Comparison of ENCODE assay signal across 17 cellular contexts in genomic region chr14:54774824-54775223, GRCh38.
DNase-seq lines count a peak whose midpoint lies in the region; ATAC-seq and TF ChIP-seq lines count a peak whose summit lies in the region.
"Had no signal": no experiment of that assay in that cellular context is flagged by ENCODE, and none has a peak within 500 bp of the region (broad histone marks: within the 10 kb centered on the region; RNA-seq: fewer than 3 reads in every experiment).

No MANE protein-coding gene starts in this region.

- POLR2A ChIA-PET in IMR-90 (lab: Charles Lee; ENCODE audit: unreplicated experiment) (no interaction called here), T-cell (lab: Charles Lee) (no interaction called here)

- H3K9ac ChIP-seq in IMR-90 (ENCODE audit: low read depth, low read length) = no peak overlapping the region
- H3K9ac ChIP-seq in neural progenitor cell = no peak overlapping the region

- peak overlapping the region; percentile 56 for H2AK9ac ChIP-seq in IMR-90 (replicated peaks; ENCODE audit: low read depth, low read length, poor library complexity)

- H3K18ac ChIP-seq in IMR-90 (ENCODE audit: low read depth, low read length) = no peak overlapping the region; the same call in 1 of the 2 replicates

- H3K56ac ChIP-seq in IMR-90 (ENCODE audit: extremely low read depth, insufficient read depth, low read length) = no peak overlapping the region

- H3K27ac ChIP-seq in IMR-90 (ENCODE audit: insufficient read depth, low read length) (peak overlapping the region; percentile 63), right cardiac atrium (ENCODE audit: low read length) (peak overlapping the region; percentile 77), gastrocnemius medialis (peak overlapping the region; percentile 83 to 94 (median 88)), neural progenitor cell (no peak overlapping the region)

- BruUV-seq in IMR-90 (replicated peaks; lab: Mats Ljungman, UMichigan) = no TSS peak

- peak overlapping the region; percentile 55; the same call in 1 of the 2 replicates for H4K91ac ChIP-seq in IMR-90 (ENCODE audit: insufficient read depth, low read depth, low read length)

- H3K4me1 ChIP-seq in IMR-90 (ENCODE audit: control insufficient read depth, insufficient read depth, low read length) (peaks cover 32% of the 10 kb centered on the region), right cardiac atrium (ENCODE audit: control insufficient read depth, insufficient read depth, low read length) (peaks cover 11% of the 10 kb centered on the region), gastrocnemius medialis (peaks cover 74 to 79% of the 10 kb centered on the region in 2 donors), neural progenitor cell (no peaks in the 10 kb centered on the region)

- peaks cover 8% of the 10 kb centered on the region for H3F3A ChIP-seq in neural progenitor cell (ENCODE audit: low read depth)

- H3K36me3 ChIP-seq in IMR-90 (ENCODE audit: control insufficient read depth, insufficient read depth, low read length) (peaks cover 39% of the 10 kb centered on the region), gastrocnemius medialis (peaks cover 0 to 3% of the 10 kb centered on the region in 2 donors), neural progenitor cell (no peaks in the 10 kb centered on the region)
- H3K36me3 ChIP-seq: HAP-1 had no signal

- 0 out of 3 replicates have a peak overlapping the region, but pooled peaks have one; percentile 75 for H2BK15ac ChIP-seq in IMR-90 (ENCODE audit: low read depth, low read length)

- 0 out of 2 replicates have a peak overlapping the region, but pooled peaks have one; percentile 31 for H4K5ac ChIP-seq in IMR-90 (ENCODE audit: low read depth, low read length)

- H3K4me2 ChIP-seq in IMR-90 (ENCODE audit: low read depth, low read length) (no peak overlapping the region), neural progenitor cell (no peak overlapping the region)

- no peak for ATAC-seq in activated naive CD4-positive, alpha-beta T cell treated with anti-CD3 and anti-CD28 coated beads, Interleukin-2, amount 50 U/mL, for 72 hours
- no peak for ATAC-seq in IMR-90 (ENCODE audit: low read depth)
- ATAC-seq in right cardiac atrium = no peak
- no peak for ATAC-seq in gastrocnemius medialis
- no peak for ATAC-seq in T-cell (replicated peaks in 1 of 4)

- H3K4me1 Mint-ChIP-seq in activated naive CD4-positive, alpha-beta T cell treated with anti-CD3 and anti-CD28 coated beads, Interleukin-2, amount 10 ng/mL, durations not matched to agents 7 days and 5 days = peaks cover 53% of the 10 kb centered on the region
- H3K4me1 Mint-ChIP-seq in neural progenitor cell = peaks cover 20% of the 10 kb centered on the region
- peaks cover 29 to 33% (median 31%) of the 10 kb centered on the region in 3 donors for H3K4me1 Mint-ChIP-seq in T-cell

- H3K9me1 ChIP-seq in IMR-90 (ENCODE audit: insufficient read depth, low read length) = peaks cover 11% of the 10 kb centered on the region

- 0 out of 2 replicates have a peak overlapping the region, but pooled peaks have one; percentile 21 for H3K14ac ChIP-seq in IMR-90 (replicated peaks; ENCODE audit: low read depth, low read length)

- H3K27ac Mint-ChIP-seq in activated naive CD4-positive, alpha-beta T cell treated with anti-CD3 and anti-CD28 coated beads, Interleukin-2, amount 10 ng/mL, durations not matched to agents 7 days and 5 days = no peak overlapping the region
- H3K27ac Mint-ChIP-seq in activated naive CD4-positive, alpha-beta T cell treated with anti-CD3 and anti-CD28 coated beads, Interleukin-2, amount 50 U/mL, for 72 hours = no peak overlapping the region
- no peak overlapping the region for H3K27ac Mint-ChIP-seq in neural progenitor cell
- H3K27ac Mint-ChIP-seq in T-cell = no peak overlapping the region

- H2BK20ac ChIP-seq in IMR-90 (ENCODE audit: low read depth, low read length) = peak overlapping the region; percentile 44; the same call in 1 of the 2 replicates

- peak; percentile 21 for DNase-seq in activated naive CD4-positive, alpha-beta T cell treated with anti-CD3 and anti-CD28 coated beads, Interleukin-2, amount 10 ng/mL, durations not matched to agents 7 days and 5 days
- DNase-seq in activated naive CD4-positive, alpha-beta T cell treated with anti-CD3 and anti-CD28 coated beads, Interleukin-2, amount 50 U/mL, for 72 hours (ENCODE audit: low spot score in 2 of 2) = no peak
- DNase-seq in IMR-90 (no peak), right cardiac atrium (no peak), gastrocnemius medialis (no peak), DMS114 treated with DMSO at 0.1 percent for 48 hours (lab: John Stamatoyannopoulos, UW; ENCODE audit: unreplicated experiment) (no peak), neural progenitor cell (ENCODE audit: low spot score) (no peak), T-cell (no peak)
- DNase-seq: 8988T; DMS79; NCI-H1048; NCI-H1694; NCI-H69; NK-92 treated with Interleukin-12 subunit alpha and Interleukin-12 subunit beta, amount 100 ng/mL, for 24 hours; OCI-M1; RPMI8226 had no signal

- no peak overlapping the region for H3K4me3 Mint-ChIP-seq in activated naive CD4-positive, alpha-beta T cell treated with anti-CD3 and anti-CD28 coated beads, Interleukin-2, amount 10 ng/mL, durations not matched to agents 7 days and 5 days
- H3K4me3 Mint-ChIP-seq in neural progenitor cell (no peak overlapping the region), T-cell (no peak overlapping the region)

- peak overlapping the region; percentile 22 to 30; a peak in 1 of 4 replicates for H4K8ac ChIP-seq in IMR-90 (ENCODE audit: low read depth in 2 of 2, low read length in 2 of 2)

- peaks cover 24 to 62% of the 10 kb centered on the region in 2 experiments for H3K79me1 ChIP-seq in IMR-90 (ENCODE audit: low read depth in 1 of 2, low read length in 2 of 2)

- no peaks in the 10 kb centered on the region for H3K36me3 Mint-ChIP-seq in activated naive CD4-positive, alpha-beta T cell treated with anti-CD3 and anti-CD28 coated beads, Interleukin-2, amount 10 ng/mL, durations not matched to agents 7 days and 5 days
- H3K36me3 Mint-ChIP-seq in activated naive CD4-positive, alpha-beta T cell treated with anti-CD3 and anti-CD28 coated beads, Interleukin-2, amount 50 U/mL, for 72 hours = peaks cover 0 to 8% of the 10 kb centered on the region in 2 donors
- H3K36me3 Mint-ChIP-seq in neural progenitor cell (peaks cover 2% of the 10 kb centered on the region), T-cell (no peaks in the 10 kb centered on the region)

- H3K27me3 Mint-ChIP-seq in activated naive CD4-positive, alpha-beta T cell treated with anti-CD3 and anti-CD28 coated beads, Interleukin-2, amount 10 ng/mL, durations not matched to agents 7 days and 5 days = peaks cover 30% of the 10 kb centered on the region
- H3K27me3 Mint-ChIP-seq in neural progenitor cell (ENCODE audit: insufficient read depth, low read depth) (no peaks in the 10 kb centered on the region), T-cell (peaks cover 2 to 4% of the 10 kb centered on the region in 2 donors)

- 100% methylated on average over 1 of the region's 15 CpGs; no CpG with 5 or more reads in 1 of the 2 experiments for WGBS in IMR-90 (ENCODE audit: extremely low coverage in 2 of 2, insufficient read length in 1 of 2), 2 experiments
- WGBS in right cardiac atrium = 89% methylated on average over 15 of the region's 15 CpGs

- in situ Hi-C loops in IMR-90 (cut with MboI; ENCODE audit: low sequenced_read_pairs) (loop anchor here (5.0 kb wide), 2 partner anchors 88 to 208 kb away; partner anchors contain the start of gene SAMD4A), gastrocnemius medialis (cut with MboI; ENCODE audit: low sequenced_read_pairs in 4 of 4) (loop anchor here (5.0 to 10.0 kb wide), 6 partner anchors 80 to 213 kb away; partner anchors contain the start of gene SAMD4A (in 1 of the 4))

- H4K20me1 ChIP-seq in IMR-90 (ENCODE audit: insufficient read depth, low read length) (peaks cover 8% of the 10 kb centered on the region; the same call in 1 of the 2 replicates), neural progenitor cell (ENCODE audit: low read depth) (no peaks in the 10 kb centered on the region)

- H3K9me3 Mint-ChIP-seq in activated naive CD4-positive, alpha-beta T cell treated with anti-CD3 and anti-CD28 coated beads, Interleukin-2, amount 10 ng/mL, durations not matched to agents 7 days and 5 days = no peaks in the 10 kb centered on the region
- H3K9me3 Mint-ChIP-seq in activated naive CD4-positive, alpha-beta T cell treated with anti-CD3 and anti-CD28 coated beads, Interleukin-2, amount 50 U/mL, for 72 hours = no peaks in the 10 kb centered on the region
- H3K9me3 Mint-ChIP-seq in neural progenitor cell (no peaks in the 10 kb centered on the region), T-cell (no peaks in the 10 kb centered on the region)

- dilution Hi-C loops in IMR-90 (cut with HindIII; ENCODE audit: low sequenced_read_pairs, unreplicated experiment) = no loop called here

- peak overlapping the region; percentile 29; the same call in 1 of the 2 replicates for H3K23ac ChIP-seq in IMR-90 (ENCODE audit: low read depth, low read length)

- TF ChIP-seq CTCF in IMR-90 (conservative IDR thresholded peaks at IDR 0.05; ENCODE audit: low read depth, low read length) (no peak), gastrocnemius medialis (IDR thresholded peaks at IDR 0.05 in 4 of 5, conservative IDR thresholded peaks at IDR 0.05 in 1 of 5) (no peak), neural progenitor cell (IDR thresholded peaks at IDR 0.05) (no peak)

- H3K27me3 ChIP-seq in IMR-90 (ENCODE audit: control insufficient read depth, insufficient read depth, low read length) (no peaks in the 10 kb centered on the region), right cardiac atrium (ENCODE audit: control insufficient read depth, insufficient read depth) (no peaks in the 10 kb centered on the region), gastrocnemius medialis (no peaks in the 10 kb centered on the region), neural progenitor cell (no peaks in the 10 kb centered on the region)

- peak overlapping the region; percentile 94 for H3K4ac ChIP-seq in IMR-90 (ENCODE audit: low read depth, low read length)

- H3K4me3 ChIP-seq in IMR-90 (ENCODE audit: insufficient read depth, low read depth, low read length) (no peak overlapping the region), right cardiac atrium (ENCODE audit: low read length) (no peak overlapping the region), gastrocnemius medialis (no peak overlapping the region), neural progenitor cell (no peak overlapping the region)
- H3K4me3 ChIP-seq: HAP-1 had no signal

- H2BK5ac ChIP-seq in IMR-90 (ENCODE audit: low read depth, low read length, poor library complexity, severe bottlenecking) = peak overlapping the region; percentile 83

- H2AFZ ChIP-seq in IMR-90 (replicated peaks; ENCODE audit: low read length, poor library complexity) (no peak overlapping the region), neural progenitor cell (replicated peaks) (no peak overlapping the region)

- peak overlapping the region; percentile 88 for H2AK5ac ChIP-seq in IMR-90 (ENCODE audit: low read depth, low read length)

- CTCF ChIA-PET in activated naive CD4-positive, alpha-beta T cell treated with anti-CD3 and anti-CD28 coated beads, Interleukin-2, amount 10 ng/mL, durations not matched to agents 7 days and 5 days (lab: Charles Lee) = interaction anchor here (0.7 to 6.3 kb wide), 24 partner anchors 8 to 521 kb away, joined by 3 to 221 read pairs (median 7); partner anchors contain the start of genes GCH1 and SAMD4A
- CTCF ChIA-PET in IMR-90 (lab: Yijun Ruan, JAX) = interaction anchor here (0.7 to 2.6 kb wide), 8 partner anchors 83 to 1364 kb away, joined by 3 to 17 read pairs (median 6); partner anchors contain the start of gene SAMD4A
- CTCF ChIA-PET in T-cell (lab: Charles Lee) = interaction anchor here (0.6 to 5.3 kb wide), 19 partner anchors 9 to 1100 kb away, joined by 3 to 97 read pairs (median 4); partner anchors contain the start of genes SAMD4A (in 2 of the 2) and GCH1 (in 1 of the 2)

- H3K79me2 ChIP-seq in neural progenitor cell (ENCODE audit: low read depth) = no peaks in the 10 kb centered on the region

- no peaks in the 10 kb centered on the region for H3K9me3 ChIP-seq in IMR-90 (ENCODE audit: control insufficient read depth, insufficient read depth, low read length)
- H3K9me3 ChIP-seq in right cardiac atrium (ENCODE audit: control insufficient read depth, low read length) = no peaks in the 10 kb centered on the region
- no peaks in the 10 kb centered on the region for H3K9me3 ChIP-seq in gastrocnemius medialis
- H3K9me3 ChIP-seq in neural progenitor cell (ENCODE audit: low read depth) = no peaks in the 10 kb centered on the region
- H3K9me3 ChIP-seq: HAP-1 had no signal

- TF ChIP-seq POLR2A in IMR-90 (IDR thresholded peaks at IDR 0.05; ENCODE audit: low read depth, low read length) (no peak), gastrocnemius medialis (IDR thresholded peaks at IDR 0.05) (no peak)

- H2BK120ac ChIP-seq in IMR-90 (ENCODE audit: low read depth, low read length) = peak overlapping the region; percentile 95

- TF ChIP-seq RAD21 in IMR-90 (IDR thresholded peaks at IDR 0.05; ENCODE audit: low read length) = no peak

- intact Hi-C loops in IMR-90 (cut with micrococcal nuclease) = loop anchor here (5.0 kb wide), 1 partner anchor 148 kb away; no protein-coding TSS in a partner anchor
- intact Hi-C loops in right cardiac atrium (cut with DNase I) = loop anchor here (5.0 to 10.0 kb wide), 3 partner anchors 80 to 208 kb away; partner anchors contain the start of gene SAMD4A (in 1 of the 4)
- intact Hi-C loops in gastrocnemius medialis (cut with DNase I; ENCODE audit: low total_unique reads) = loop anchor here (5.0 kb wide), 1 partner anchor 32 kb away; no protein-coding TSS in a partner anchor
